Comparison of ENCODE assay signal across 15 cellular contexts in genomic region chr11:121067453-121067852, GRCh38. TPM values are rescaled to one million over a fixed set of nuclear protein-coding genes. Genes with fewer than 3 reads are reported as not detected.
DNase-seq lines count a peak whose midpoint lies in the region; ATAC-seq and TF ChIP-seq lines count a peak whose summit lies in the region.
"Had no signal": no experiment of that assay in that cellular context is flagged by ENCODE, and none has a peak within 500 bp of the region (broad histone marks: within the 10 kb centered on the region; RNA-seq: fewer than 3 reads in every experiment).

No MANE protein-coding gene starts in this region.

- no peaks in the 10 kb centered on the region for H3K79me2 ChIP-seq in PC-3 (ENCODE audit: low read length)

- H3K36me3 ChIP-seq in Caco-2 (ENCODE audit: control insufficient read depth, insufficient read depth, low read length) (0 out of 2 replicates have a peak, but pooled peaks cover 1% of the 10 kb centered on the region), PC-3 (ENCODE audit: low read depth, low read length) (no peaks in the 10 kb centered on the region), ascending aorta (peaks cover 11 to 24% of the 10 kb centered on the region in 2 donors)
- H3K36me3 ChIP-seq: uterus had no signal

- POLR2A ChIA-PET in Caco-2 (lab: Charles Lee) = interaction anchor here (0.7 kb wide), 1 partner anchor 23 kb away, joined by 4 read pairs; no protein-coding TSS in a partner anchor
- POLR2A ChIA-PET in PC-3 (lab: Charles Lee; ENCODE audit: unreplicated experiment) = interaction anchor here (0.7 kb wide), 1 partner anchor 40 kb away, joined by 4 read pairs; no protein-coding TSS in a partner anchor

- no peaks in the 10 kb centered on the region for H3K9me3 ChIP-seq in Caco-2
- H3K9me3 ChIP-seq in PC-3 (ENCODE audit: low read length) = no peaks in the 10 kb centered on the region
- H3K9me3 ChIP-seq in ascending aorta = no peaks in the 10 kb centered on the region
- H3K9me3 ChIP-seq: SK-N-SH, uterus had no signal

- H3K27ac ChIP-seq in PC-3 (ENCODE audit: low read length) = peak overlapping the region; percentile 84
- H3K27ac ChIP-seq in ascending aorta = no peak overlapping the region
- H3K27ac ChIP-seq: uterus had no signal

- H3F3A ChIP-seq in PC-3 (ENCODE audit: low read length, unreplicated experiment) = peaks cover 9% of the 10 kb centered on the region

- H3K9me3 Mint-ChIP-seq in Caco-2 (ENCODE audit: unreplicated experiment) = peaks cover 8% of the 10 kb centered on the region

- peaks cover 29% of the 10 kb centered on the region for H3K4me1 ChIP-seq in Caco-2
- H3K4me1 ChIP-seq in PC-3 (ENCODE audit: insufficient read depth, low read length) = peaks cover 22% of the 10 kb centered on the region
- peaks cover 0 to 5% of the 10 kb centered on the region in 2 donors for H3K4me1 ChIP-seq in ascending aorta
- H3K4me1 ChIP-seq: uterus had no signal

- no peak overlapping the region for H3K4me3 Mint-ChIP-seq in Caco-2 (ENCODE audit: unreplicated experiment)
- H3K4me3 Mint-ChIP-seq: B cell; central memory CD8-positive, alpha-beta T cell had no signal

- H3K27ac Mint-ChIP-seq in Caco-2 (ENCODE audit: unreplicated experiment) = peak overlapping the region; percentile 49
- H3K27ac Mint-ChIP-seq: B cell had no signal

- H4K20me1 ChIP-seq in PC-3 (ENCODE audit: low read length) = no peaks in the 10 kb centered on the region

- H3K27me3 Mint-ChIP-seq in Caco-2 (ENCODE audit: insufficient read depth, unreplicated experiment) = no peaks in the 10 kb centered on the region
- H3K27me3 Mint-ChIP-seq: B cell; central memory CD8-positive, alpha-beta T cell had no signal

- peak overlapping the region; percentile 39; the same call in 1 of the 2 replicates for H3K9ac ChIP-seq in PC-3 (ENCODE audit: low read length)
- H3K9ac ChIP-seq: SK-N-SH had no signal

- no peak for TF ChIP-seq CTCF in Caco-2 (IDR thresholded peaks at IDR 0.05; ENCODE audit: insufficient read depth in 1 of 2, low read depth in 1 of 2, low read length in 1 of 2, severe bottlenecking in 1 of 2, unreplicated experiment in 1 of 2)
- TF ChIP-seq CTCF in PC-3 (conservative IDR thresholded peaks at IDR 0.05; ENCODE audit: low read depth, low read length) = no peak
- no peak for TF ChIP-seq CTCF in ascending aorta (IDR thresholded peaks at IDR 0.05)

- H3K9me2 ChIP-seq in PC-3 (replicated peaks; ENCODE audit: low read length) = no peaks in the 10 kb centered on the region
- H3K9me2 ChIP-seq: SK-N-SH had no signal

- H2AFZ ChIP-seq in PC-3 (ENCODE audit: low read length) = no peak overlapping the region

- H3K27me3 ChIP-seq in Caco-2 (replicated peaks; ENCODE audit: control insufficient read depth, insufficient read depth, low read length) = no peaks in the 10 kb centered on the region
- H3K27me3 ChIP-seq in PC-3 (ENCODE audit: low read length) = no peaks in the 10 kb centered on the region
- H3K27me3 ChIP-seq in ascending aorta = no peaks in the 10 kb centered on the region
- H3K27me3 ChIP-seq: uterus had no signal

- H3K36me3 Mint-ChIP-seq in Caco-2 (ENCODE audit: insufficient read depth, unreplicated experiment) = peaks cover 12% of the 10 kb centered on the region

- ATAC-seq in PC-3 (peak; percentile 97), left lobe of liver (peak; percentile 89), GM18858 (IDR thresholded peaks at IDR 0.05; ENCODE audit: unreplicated experiment) (no peak)

- BruUV-seq in Caco-2 (replicated peaks; lab: Mats Ljungman, UMichigan) (no TSS peak), PC-3 (replicated peaks; lab: Mats Ljungman, UMichigan) (no TSS peak)

- DNase-seq in Caco-2 (peak; percentile 58 to 71), NCI-H1417 treated with DMSO at 0.1 percent for 48 hours (lab: John Stamatoyannopoulos, UW) (peak; percentile 39), PC-3 (peak; percentile 95), left lobe of liver (ENCODE audit: low spot score) (no peak), ecto neural progenitor cell (ENCODE audit: low spot score) (no peak), ascending aorta (ENCODE audit: low spot score in 2 of 2) (no peak)
- DNase-seq in effector CD8-positive, alpha-beta T cell (lab: John Stamatoyannopoulos, UW) = no peak
- DNase-seq: activated CD4-positive, CD25-positive, alpha-beta regulatory T cell treated with anti-CD3 and anti-CD28 coated beads, Interleukin-2, amount 50 U/mL, for 72 hours; NCI-H524 treated with DMSO at 0.1 percent for 48 hours; stimulated activated CD4-positive, alpha-beta T cell treated with anti-CD3 and anti-CD28 coated beads, Interleukin-12 subunit alpha, Interleukin-12 subunit beta, amount 100 ng/mL, for 4 hours; uterus had no signal

- intact Hi-C loops in Caco-2 (cut with micrococcal nuclease; ENCODE audit: unreplicated experiment) = loop anchor here (1.0 to 2.0 kb wide), 3 partner anchors 21 to 45 kb away; no protein-coding TSS in a partner anchor
- intact Hi-C loops in PC-3 (cut with micrococcal nuclease) = loop anchor here (1.0 kb wide), 1 partner anchor 33 kb away; no protein-coding TSS in a partner anchor
- intact Hi-C loops in ascending aorta (cut with DNase I) = no loop called here

- H3K4me3 ChIP-seq in Caco-2 (ENCODE audit: low read depth, low read length) (no peak overlapping the region), PC-3 (ENCODE audit: low read length) (peak overlapping the region; percentile 10; the same call in 1 of the 2 replicates), ascending aorta (no peak overlapping the region)
- H3K4me3 ChIP-seq: uterus had no signal

- peaks cover 40% of the 10 kb centered on the region for H3K4me1 Mint-ChIP-seq in Caco-2 (ENCODE audit: low read depth, unreplicated experiment)

- CTCF ChIA-PET in Caco-2 (lab: Charles Lee) = interaction anchor here (0.7 to 2.0 kb wide), 2 partner anchors 127 to 153 kb away, joined by 4 to 10 read pairs; no protein-coding TSS in a partner anchor
- CTCF ChIA-PET in PC-3 (lab: Charles Lee) = interaction anchor here (0.6 to 0.7 kb wide), 2 partner anchors 38 to 45 kb away, joined by 3 to 4 read pairs; no protein-coding TSS in a partner anchor

- peak overlapping the region; percentile 65 for H3K4me2 ChIP-seq in PC-3 (ENCODE audit: low read length)
- H3K4me2 ChIP-seq: SK-N-SH had no signal

RNA-seq across cellular contexts. Expression of gene TECTA, which starts 33.6 kb away (rescaled TPM):
- total RNA-seq in Caco-2 (2022) (0.37 and 0.41 TPM in 2 replicates), PC-3 (2014; rRNA removed) (0.11 and 0.46 TPM in 2 replicates), left lobe of liver (0.35 TPM), ascending aorta (not detected)

RNA-seq across cellular contexts. Expression of gene TBCEL, which starts 43.6 kb away (rescaled TPM):
- total RNA-seq in Caco-2 (2022) = 23.6 and 24.3 TPM in 2 replicates
- total RNA-seq in PC-3 (2014; rRNA removed) = 6.6 and 7.8 TPM in 2 replicates
- 20.5 TPM for total RNA-seq in left lobe of liver
- total RNA-seq in ascending aorta = 40.4 TPM

Comparison
In these comparisons a context has a peak if more than half of its experiments do, and no peak if none do; other contexts are left out.
1. DNase-seq: peak in Caco-2 (2 of 2), NCI-H1417 treated with DMSO at 0.1 percent for 48 hours (single experiment) and PC-3 (single experiment); none in left lobe of liver (single experiment), ecto neural progenitor cell (single experiment), ascending aorta (0 of 2) and effector CD8-positive, alpha-beta T cell (single experiment).